12 cellular contexts compared by ENCODE assay signal in genomic region chr3:156668073-156668763, GRCh38. TPM values are rescaled to one million over a fixed set of nuclear protein-coding genes. Genes with fewer than 3 reads are reported as not detected.
DNase-seq lines count a peak whose midpoint lies in the region; ATAC-seq and TF ChIP-seq lines count a peak whose summit lies in the region.
"Had no signal": no experiment of that assay in that cellular context is flagged by ENCODE, and none has a peak within 500 bp of the region (broad histone marks: within the 10 kb centered on the region; RNA-seq: fewer than 3 reads in every experiment).

No MANE protein-coding gene starts in this region.

- peaks cover 10 to 65% of the 10 kb centered on the region in 2 donors for H3K4me1 ChIP-seq in left lung
- H3K4me1 ChIP-seq in neuronal stem cell (ENCODE audit: control insufficient read depth in 2 of 2, insufficient read depth in 1 of 2, low read depth in 1 of 2, low read length in 2 of 2): peaks cover 0 to 2% of the 10 kb centered on the region in 2 donors

- TF ChIP-seq CTCF in VCaP (conservative IDR thresholded peaks at IDR 0.05) (no peak), left lung (IDR thresholded peaks at IDR 0.05) (no peak)

- H2BK12ac ChIP-seq in neuronal stem cell (ENCODE audit: low read length): no peak overlapping the region

- no peak overlapping the region for H2BK120ac ChIP-seq in neuronal stem cell (ENCODE audit: low read depth, low read length)

- CTCF ChIA-PET in HEK293T (lab: Yijun Ruan, JAX): no interaction called here

- intact Hi-C loops in left lung (cut with DNase I): no loop called here

- no peak overlapping the region for H3K18ac ChIP-seq in neuronal stem cell (ENCODE audit: low read length)

- H3K4ac ChIP-seq in neuronal stem cell (ENCODE audit: low read length): no peak overlapping the region

- H3K9ac ChIP-seq in neuronal stem cell (ENCODE audit: low read depth, low read length, poor library complexity): no peak overlapping the region

- H3K9me3 ChIP-seq in left lung: no peaks in the 10 kb centered on the region
- H3K9me3 ChIP-seq in neuronal stem cell (replicated peaks in 1 of 2; ENCODE audit: control insufficient read depth in 2 of 2, insufficient read depth in 1 of 2, low read depth in 1 of 2, low read length in 2 of 2): no peaks in the 10 kb centered on the region
- H3K9me3 ChIP-seq: adrenal gland had no signal

- H3K27me3 ChIP-seq in left lung: no peaks in the 10 kb centered on the region
- no peaks in the 10 kb centered on the region; the same call in 1 of the 2 replicates for H3K27me3 ChIP-seq in H7 (ENCODE audit: control insufficient read depth, insufficient read depth, low read length)
- H3K27me3 ChIP-seq in neuronal stem cell (ENCODE audit: control insufficient read depth in 3 of 3, insufficient read depth in 3 of 3, low read depth in 1 of 3, low read length in 3 of 3): no peaks in the 10 kb centered on the region
- H3K27me3 ChIP-seq: adrenal gland had no signal

- no CpG with 5 or more reads among the region's 4 CpGs for WGBS in neuronal stem cell (ENCODE audit: extremely low coverage in 2 of 2, insufficient read length in 2 of 2, insufficient replicate concordance in 1 of 2), 2 donors

- no peak overlapping the region for H3K4me2 ChIP-seq in neuronal stem cell (ENCODE audit: insufficient read depth, low read length, poor library complexity, severe bottlenecking)

- H3K23ac ChIP-seq in neuronal stem cell (ENCODE audit: low read depth, low read length, poor library complexity): no peak overlapping the region

- H4K8ac ChIP-seq in neuronal stem cell (ENCODE audit: low read depth, low read length): no peak overlapping the region

- H2BK5ac ChIP-seq in neuronal stem cell (ENCODE audit: low read length): no peak overlapping the region

- ATAC-seq in left lung (peak; percentile 87), GM18502 (IDR thresholded peaks at IDR 0.05; ENCODE audit: poor library complexity, unreplicated experiment) (no peak)
- ATAC-seq: esophagus mucosa had no signal

- POLR2A ChIA-PET in HEK293T (lab: Yijun Ruan, JAX): no interaction called here

- H3K14ac ChIP-seq in neuronal stem cell (ENCODE audit: low read length): no peak overlapping the region

- H2AK5ac ChIP-seq in neuronal stem cell (ENCODE audit: low read depth, low read length): no peak overlapping the region

- peak; percentile 13 for DNase-seq in DMS 273 (lab: John Stamatoyannopoulos, UW; ENCODE audit: unreplicated experiment)
- no peak for DNase-seq in DMS 273 treated with DMSO at 0.1 percent for 48 hours (lab: John Stamatoyannopoulos, UW)
- no peak for DNase-seq in HEK293T (ENCODE audit: extremely low spot score)
- peak in 1 of 2 donors; percentile 38 for DNase-seq in left lung
- DNase-seq in H7: no peak
- no peak for DNase-seq in neuronal stem cell (ENCODE audit: low spot score)
- DNase-seq: adrenal gland, NCI-H226 had no signal

- no peak overlapping the region for H2AFZ ChIP-seq in neuronal stem cell (ENCODE audit: low read length)

- H3K27ac ChIP-seq in VCaP (peak overlapping the region; percentile 34), left lung (peak overlapping the region; percentile 21 to 28), neuronal stem cell (replicated peaks; ENCODE audit: low read length) (no peak overlapping the region)
- H3K27ac ChIP-seq: 22Rv1, adrenal gland had no signal

- no peaks in the 10 kb centered on the region for H3K79me1 ChIP-seq in neuronal stem cell (ENCODE audit: low read depth, low read length)

- H3K36me3 ChIP-seq in left lung (no peaks in the 10 kb centered on the region), H7 (replicated peaks; ENCODE audit: control insufficient read depth, insufficient read depth, low read length) (no peaks in the 10 kb centered on the region), neuronal stem cell (replicated peaks in 1 of 2; ENCODE audit: control insufficient read depth in 2 of 2, insufficient read depth in 2 of 2, low read length in 2 of 2) (no peaks in the 10 kb centered on the region)
- H3K36me3 ChIP-seq: adrenal gland had no signal

- no peak overlapping the region for H2BK15ac ChIP-seq in neuronal stem cell (ENCODE audit: low read length)

- H4K91ac ChIP-seq in neuronal stem cell (ENCODE audit: low read depth, low read length, poor library complexity): no peak overlapping the region

- no peak overlapping the region for H3K4me3 ChIP-seq in left lung
- H3K4me3 ChIP-seq in H7 (ENCODE audit: insufficient read depth, low read depth, low read length): no peak overlapping the region
- H3K4me3 ChIP-seq in neuronal stem cell (ENCODE audit: low read length in 2 of 2): no peak overlapping the region
- H3K4me3 ChIP-seq: adrenal gland had no signal

TF ChIP-seq in HEK293T, 16 proteins besides CTCF, POLR2A, EP300 and RAD21:
- TF ChIP-seq FOXM1 (IDR thresholded peaks at IDR 0.05; ENCODE audit: borderline replicate concordance): no peak
- no peak for TF ChIP-seq SUZ12 (IDR thresholded peaks at IDR 0.05)
- peak; percentile 23; the same call in 1 of the 2 replicates for TF ChIP-seq PKNOX1 (IDR thresholded peaks at IDR 0.05)
- TF ChIP-seq ZNF384 (IDR thresholded peaks at IDR 0.05): no peak
- no peak for TF ChIP-seq TARDBP (IDR thresholded peaks at IDR 0.05)
TF ChIP-seq in HEK293T: peak in this region for 1.

RNA-seq across cellular contexts. Expression of gene TIPARP, which starts 6.2 kb away (rescaled TPM):
- total RNA-seq in left lung: 10 to 100 TPM; 47.7 to 49.5 TPM
- total RNA-seq in H7 (2014; rRNA removed; shearing (Covaris generic)): 13.3 and 13.4 TPM in 2 replicates
- polyA plus RNA-seq in neuronal stem cell (2013, experiment 1 of 2): 4.3 TPM
- 4.8 TPM for polyA plus RNA-seq in neuronal stem cell (2013, experiment 2 of 2)
